1 cellular context compared by ENCODE assay signal in genomic region chr18:46196627-46197243, GRCh38.
TF ChIP-seq lines count a peak whose summit lies in the region.

No MANE protein-coding gene starts in this region.

TF ChIP-seq in GM23338, 12 proteins besides CTCF, POLR2A, EP300 and RAD21 (continued from another document):
- TF ChIP-seq ZNF462 (CRISPR knock-in tag; IDR thresholded peaks at IDR 0.05) (no peak), REST (IDR thresholded peaks at IDR 0.05; ENCODE audit: unreplicated experiment) (no peak), ZNF331 (CRISPR knock-in tag; IDR thresholded peaks at IDR 0.05; ENCODE audit: low read depth) (no peak), NANOG (IDR thresholded peaks at IDR 0.05; ENCODE audit: borderline replicate concordance) (no peak), STAT1 (IDR thresholded peaks at IDR 0.05; ENCODE audit: unreplicated experiment) (no peak), JUNB (IDR thresholded peaks at IDR 0.05; ENCODE audit: unreplicated experiment) (no peak), CREB1 (CRISPR knock-in tag; IDR thresholded peaks at IDR 0.05; ENCODE audit: low read depth) (no peak)
